Comparison of ENCODE assay signal across 8 cellular contexts in genomic region chr13:29935309-29935981, GRCh38.
A peak's percentile ranks its signal among the peaks of the same experiment; 100 is the strongest.
DNase-seq lines count a peak whose midpoint lies in the region; ATAC-seq and TF ChIP-seq lines count a peak whose summit lies in the region.

No MANE protein-coding gene starts in this region.

- peak overlapping the region; percentile 66 for H3K4me3 ChIP-seq in CD8-positive, alpha-beta memory T cell (ENCODE audit: low read length)
- H3K4me3 ChIP-seq in lung, result no peak overlapping the region
- H3K4me3 ChIP-seq in stomach, result peak overlapping the region in 1 of 4 donors; percentile 26

- no peaks in the 10 kb centered on the region for H3K9me3 Mint-ChIP-seq in CD8-positive, alpha-beta memory T cell

- H3K27ac ChIP-seq in CD8-positive, alpha-beta memory T cell (ENCODE audit: low read depth, low read length), result no peak overlapping the region
- H3K27ac ChIP-seq in lung (ENCODE audit: low read depth in 1 of 2, low read length in 1 of 2) (no peak overlapping the region), stomach (peak overlapping the region in 1 of 5 donors; percentile 56)

- CTCF ChIA-PET in CD8-positive, alpha-beta memory T cell (lab: Charles Lee), result interaction anchor here (1.0 to 9.5 kb wide), 25 partner anchors 8 to 427 kb away, joined by 3 to 136 read pairs (median 5); partner anchors contain the start of gene UBL3

- TF ChIP-seq CTCF in lung (IDR thresholded peaks at IDR 0.05; ENCODE audit: control extremely low read depth, extremely low read depth), result no peak
- TF ChIP-seq CTCF in stomach (IDR thresholded peaks at IDR 0.05), result no peak

- H3K9me3 ChIP-seq in CD8-positive, alpha-beta memory T cell (ENCODE audit: low read length), result no peaks in the 10 kb centered on the region
- H3K9me3 ChIP-seq in lung (ENCODE audit: control insufficient read depth in 2 of 2, insufficient read depth in 1 of 2, low read length in 1 of 2) (no peaks in the 10 kb centered on the region), stomach (no peaks in the 10 kb centered on the region)

- POLR2A ChIA-PET in CD8-positive, alpha-beta memory T cell (lab: Charles Lee), result interaction anchor here (0.7 to 4.1 kb wide), 8 partner anchors 11 to 211 kb away, joined by 3 to 41 read pairs (median 6); partner anchors contain the start of gene UBL3

- H3K36me3 Mint-ChIP-seq in CD8-positive, alpha-beta memory T cell, result peaks cover 0 to 5% (median 3%) of the 10 kb centered on the region in 3 donors

- 37 to 43% methylated on average over 6 of the region's 6 CpGs for WGBS in lung, 2 donors
- 52 to 76% (median 58%) methylated on average over 6 of the region's 6 CpGs for WGBS in stomach, 5 donors

- no peaks in the 10 kb centered on the region for H3K27me3 ChIP-seq in CD8-positive, alpha-beta memory T cell (ENCODE audit: insufficient read depth, low read length, poor library complexity, severe bottlenecking)
- H3K27me3 ChIP-seq in lung (ENCODE audit: control insufficient read depth, insufficient read depth), result no peaks in the 10 kb centered on the region
- no peaks in the 10 kb centered on the region for H3K27me3 ChIP-seq in stomach

- H3K36me3 ChIP-seq in CD8-positive, alpha-beta memory T cell (ENCODE audit: insufficient read depth, low read length), result no peaks in the 10 kb centered on the region
- H3K36me3 ChIP-seq in lung (ENCODE audit: control insufficient read depth in 2 of 2, insufficient read depth in 2 of 2, low read length in 2 of 2) (no peaks in the 10 kb centered on the region), stomach (no peaks in the 10 kb centered on the region)

- H3K27ac Mint-ChIP-seq in CD8-positive, alpha-beta memory T cell, result peak overlapping the region; percentile 51 to 94 (median 86)

- H3K4me1 Mint-ChIP-seq in CD8-positive, alpha-beta memory T cell, result peaks cover 45 to 65% (median 65%) of the 10 kb centered on the region in 3 donors

- TF ChIP-seq POLR2A in stomach (IDR thresholded peaks at IDR 0.05), result no peak

- no peak for TF ChIP-seq EP300 in stomach (IDR thresholded peaks at IDR 0.05)

- no peaks in the 10 kb centered on the region for H3K27me3 Mint-ChIP-seq in CD8-positive, alpha-beta memory T cell

- intact Hi-C loops in stomach (cut with DNase I; ENCODE audit: low total_unique reads), result no loop called here

- peak overlapping the region; percentile 69 to 94 (median 87) for H3K4me3 Mint-ChIP-seq in CD8-positive, alpha-beta memory T cell

- DNase-seq in CD8-positive, alpha-beta memory T cell, result peak; percentile 46 to 89 (median 75)
- DNase-seq in activated CD8-positive, alpha-beta memory T cell treated with anti-CD3 and anti-CD28 coated beads for 4 hours (ENCODE audit: low read depth in 2 of 2), result peak; percentile 27 to 38
- DNase-seq in lung (ENCODE audit: low spot score), result no peak
- DNase-seq in stomach, result peak; percentile 48
- no peak for DNase-seq in cortex of kidney (lab: John Stamatoyannopoulos, UW)
- no peak for DNase-seq in NCI-H1105 (lab: John Stamatoyannopoulos, UW)

- H3K4me1 ChIP-seq in CD8-positive, alpha-beta memory T cell (ENCODE audit: insufficient read depth, low read length), result peaks cover 46% of the 10 kb centered on the region
- H3K4me1 ChIP-seq in lung (ENCODE audit: control insufficient read depth in 2 of 2, insufficient read depth in 2 of 2, low read length in 2 of 2) (peaks cover 0 to 2% of the 10 kb centered on the region in 2 donors), stomach (peaks cover 0 to 11% (median 8%) of the 10 kb centered on the region in 4 donors)

- ATAC-seq in GM21381 (IDR thresholded peaks at IDR 0.05; ENCODE audit: unreplicated experiment) (peak; percentile 96), HG03575 (IDR thresholded peaks at IDR 0.05; ENCODE audit: extremely low read depth, insufficient number of reproducible peaks, low FRiP score, unreplicated experiment) (peak; percentile 89), lung (ENCODE audit: insufficient read depth, low FRiP score) (peak; percentile 36)

Comparison
In these comparisons a context has a peak if more than half of its experiments do, and no peak if none do; other contexts are left out.
1. DNase-seq: peak in CD8-positive, alpha-beta memory T cell (5 of 5), activated CD8-positive, alpha-beta memory T cell treated with anti-CD3 and anti-CD28 coated beads for 4 hours (2 of 2) and stomach (single experiment); none in lung (single experiment), cortex of kidney (single experiment) and NCI-H1105 (single experiment).
2. ATAC-seq: peak in every context shown above with its lines; median percentile 96 in GM21381; 89 in HG03575; 36 in lung.